1 cellular context compared by ENCODE assay signal in the genomic region with DNA sequence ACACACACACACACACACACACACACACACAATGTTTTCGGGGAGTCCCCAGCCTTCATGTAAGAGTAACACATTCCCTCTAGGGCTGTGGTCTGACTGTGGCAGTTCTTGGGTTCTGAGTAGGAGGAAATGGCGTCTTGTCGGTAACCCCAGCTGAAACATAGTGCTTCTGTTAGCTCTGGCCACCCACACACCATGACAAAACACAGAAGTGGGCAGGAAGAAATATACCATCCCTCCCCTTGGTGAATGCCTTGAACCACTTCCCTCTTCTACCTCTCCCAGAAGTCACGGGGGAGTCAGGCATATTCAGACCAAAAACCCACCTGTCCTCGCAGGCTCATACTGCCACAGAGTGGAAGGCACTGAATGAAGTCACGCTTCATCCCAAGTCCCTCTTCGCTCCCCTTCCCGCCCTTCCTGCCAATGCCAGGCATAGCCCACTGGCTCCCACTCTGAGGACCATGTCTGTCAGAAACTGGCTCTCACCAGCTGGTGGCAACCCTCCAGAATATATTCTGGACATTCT.
TF ChIP-seq lines count a peak whose summit lies in the region.

No MANE protein-coding gene starts in this region.

TF ChIP-seq in GM12878, 131 proteins besides CTCF, POLR2A, EP300 and RAD21 (continued from another document and continues in another):
- TF ChIP-seq, protein P1, sequence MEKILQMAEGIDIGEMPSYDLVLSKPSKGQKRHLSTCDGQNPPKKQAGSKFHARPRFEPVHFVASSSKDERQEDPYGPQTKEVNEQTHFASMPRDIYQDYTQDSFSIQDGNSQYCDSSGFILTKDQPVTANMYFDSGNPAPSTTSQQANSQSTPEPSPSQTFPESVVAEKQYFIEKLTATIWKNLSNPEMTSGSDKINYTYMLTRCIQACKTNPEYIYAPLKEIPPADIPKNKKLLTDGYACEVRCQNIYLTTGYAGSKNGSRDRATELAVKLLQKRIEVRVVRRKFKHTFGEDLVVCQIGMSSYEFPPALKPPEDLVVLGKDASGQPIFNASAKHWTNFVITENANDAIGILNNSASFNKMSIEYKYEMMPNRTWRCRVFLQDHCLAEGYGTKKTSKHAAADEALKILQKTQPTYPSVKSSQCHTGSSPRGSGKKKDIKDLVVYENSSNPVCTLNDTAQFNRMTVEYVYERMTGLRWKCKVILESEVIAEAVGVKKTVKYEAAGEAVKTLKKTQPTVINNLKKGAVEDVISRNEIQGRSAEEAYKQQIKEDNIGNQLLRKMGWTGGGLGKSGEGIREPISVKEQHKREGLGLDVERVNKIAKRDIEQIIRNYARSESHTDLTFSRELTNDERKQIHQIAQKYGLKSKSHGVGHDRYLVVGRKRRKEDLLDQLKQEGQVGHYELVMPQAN (conservative IDR thresholded peaks at IDR 0.05) = no peak
- TF ChIP-seq E4F1 (IDR thresholded peaks at IDR 0.05; ENCODE audit: borderline replicate concordance, partially characterized antibody) (peak; percentile 9), CBX5 (IDR thresholded peaks at IDR 0.05; ENCODE audit: low read depth) (no peak), ZNF207 (IDR thresholded peaks at IDR 0.05; ENCODE audit: borderline replicate concordance) (no peak), BMI1 (IDR thresholded peaks at IDR 0.05; ENCODE audit: borderline replicate concordance) (peak; percentile 60; the same call in 1 of the 2 replicates), ZBTB4 (CRISPR knock-in tag; IDR thresholded peaks at IDR 0.05) (no peak), BACH1 (IDR thresholded peaks at IDR 0.05; ENCODE audit: borderline replicate concordance) (peak; percentile 49; the same call in 1 of the 2 replicates), CHD2 (IDR thresholded peaks at IDR 0.05; ENCODE audit: borderline replicate concordance, low read depth, low read length) (no peak), TCF7 (IDR thresholded peaks at IDR 0.05; ENCODE audit: borderline replicate concordance) (no peak), CHD4 (IDR thresholded peaks at IDR 0.05) (no peak), PML (IDR thresholded peaks at IDR 0.05; ENCODE audit: low read length) (no peak), RELA (IDR thresholded peaks at IDR 0.05; ENCODE audit: borderline replicate concordance, partially characterized antibody) (peak; percentile 16), MTA2 (IDR thresholded peaks at IDR 0.05; ENCODE audit: low read depth) (peak; percentile 84), JUND (IDR thresholded peaks at IDR 0.05; ENCODE audit: low read depth, low read length) (no peak), STAT1 (conservative IDR thresholded peaks at IDR 0.05) (no peak), CREM (IDR thresholded peaks at IDR 0.05; ENCODE audit: low read depth) (peak; percentile 65), CEBPZ (IDR thresholded peaks at IDR 0.05; ENCODE audit: low read depth, low read length) (no peak), TARDBP (IDR thresholded peaks at IDR 0.05; ENCODE audit: borderline replicate concordance) (no peak), ZNF384 (IDR thresholded peaks at IDR 0.05; ENCODE audit: borderline replicate concordance, low read depth, low read length) (no peak), ELK1 (IDR thresholded peaks at IDR 0.05; ENCODE audit: low read depth, low read length) (no peak), MXI1 (IDR thresholded peaks at IDR 0.05; ENCODE audit: low read depth, low read length) (no peak), BCL11A (IDR thresholded peaks at IDR 0.05; ENCODE audit: low read depth, low read length) (0 out of 2 replicates have a peak, but pooled peaks have one; percentile 6), RELB (IDR thresholded peaks at IDR 0.05; ENCODE audit: low read depth) (peak; percentile 91), SMAD1 (IDR thresholded peaks at IDR 0.05; ENCODE audit: low read depth, partially characterized antibody) (no peak), SREBF1 (IDR thresholded peaks at IDR 0.05; ENCODE audit: low read length) (no peak), IKZF2 (IDR thresholded peaks at IDR 0.05) (peak; percentile 96), HDAC2 (IDR thresholded peaks at IDR 0.05) (no peak), POLR2AphosphoS2 (IDR thresholded peaks at IDR 0.05; ENCODE audit: low read depth, low read length) (no peak), WRNIP1 (IDR thresholded peaks at IDR 0.05; ENCODE audit: borderline replicate concordance, low read depth, low read length) (no peak)
- TF ChIP-seq, protein P2, sequence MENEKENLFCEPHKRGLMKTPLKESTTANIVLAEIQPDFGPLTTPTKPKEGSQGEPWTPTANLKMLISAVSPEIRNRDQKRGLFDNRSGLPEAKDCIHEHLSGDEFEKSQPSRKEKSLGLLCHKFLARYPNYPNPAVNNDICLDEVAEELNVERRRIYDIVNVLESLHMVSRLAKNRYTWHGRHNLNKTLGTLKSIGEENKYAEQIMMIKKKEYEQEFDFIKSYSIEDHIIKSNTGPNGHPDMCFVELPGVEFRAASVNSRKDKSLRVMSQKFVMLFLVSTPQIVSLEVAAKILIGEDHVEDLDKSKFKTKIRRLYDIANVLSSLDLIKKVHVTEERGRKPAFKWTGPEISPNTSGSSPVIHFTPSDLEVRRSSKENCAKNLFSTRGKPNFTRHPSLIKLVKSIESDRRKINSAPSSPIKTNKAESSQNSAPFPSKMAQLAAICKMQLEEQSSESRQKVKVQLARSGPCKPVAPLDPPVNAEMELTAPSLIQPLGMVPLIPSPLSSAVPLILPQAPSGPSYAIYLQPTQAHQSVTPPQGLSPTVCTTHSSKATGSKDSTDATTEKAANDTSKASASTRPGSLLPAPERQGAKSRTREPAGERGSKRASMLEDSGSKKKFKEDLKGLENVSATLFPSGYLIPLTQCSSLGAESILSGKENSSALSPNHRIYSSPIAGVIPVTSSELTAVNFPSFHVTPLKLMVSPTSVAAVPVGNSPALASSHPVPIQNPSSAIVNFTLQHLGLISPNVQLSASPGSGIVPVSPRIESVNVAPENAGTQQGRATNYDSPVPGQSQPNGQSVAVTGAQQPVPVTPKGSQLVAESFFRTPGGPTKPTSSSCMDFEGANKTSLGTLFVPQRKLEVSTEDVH (IDR thresholded peaks at IDR 0.05; ENCODE audit: low read depth, partially characterized antibody) = no peak
- TF ChIP-seq, protein P3, sequence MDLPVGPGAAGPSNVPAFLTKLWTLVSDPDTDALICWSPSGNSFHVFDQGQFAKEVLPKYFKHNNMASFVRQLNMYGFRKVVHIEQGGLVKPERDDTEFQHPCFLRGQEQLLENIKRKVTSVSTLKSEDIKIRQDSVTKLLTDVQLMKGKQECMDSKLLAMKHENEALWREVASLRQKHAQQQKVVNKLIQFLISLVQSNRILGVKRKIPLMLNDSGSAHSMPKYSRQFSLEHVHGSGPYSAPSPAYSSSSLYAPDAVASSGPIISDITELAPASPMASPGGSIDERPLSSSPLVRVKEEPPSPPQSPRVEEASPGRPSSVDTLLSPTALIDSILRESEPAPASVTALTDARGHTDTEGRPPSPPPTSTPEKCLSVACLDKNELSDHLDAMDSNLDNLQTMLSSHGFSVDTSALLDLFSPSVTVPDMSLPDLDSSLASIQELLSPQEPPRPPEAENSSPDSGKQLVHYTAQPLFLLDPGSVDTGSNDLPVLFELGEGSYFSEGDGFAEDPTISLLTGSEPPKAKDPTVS (IDR thresholded peaks at IDR 0.05; ENCODE audit: low read depth, low read length) = no peak
- TF ChIP-seq, protein P4, sequence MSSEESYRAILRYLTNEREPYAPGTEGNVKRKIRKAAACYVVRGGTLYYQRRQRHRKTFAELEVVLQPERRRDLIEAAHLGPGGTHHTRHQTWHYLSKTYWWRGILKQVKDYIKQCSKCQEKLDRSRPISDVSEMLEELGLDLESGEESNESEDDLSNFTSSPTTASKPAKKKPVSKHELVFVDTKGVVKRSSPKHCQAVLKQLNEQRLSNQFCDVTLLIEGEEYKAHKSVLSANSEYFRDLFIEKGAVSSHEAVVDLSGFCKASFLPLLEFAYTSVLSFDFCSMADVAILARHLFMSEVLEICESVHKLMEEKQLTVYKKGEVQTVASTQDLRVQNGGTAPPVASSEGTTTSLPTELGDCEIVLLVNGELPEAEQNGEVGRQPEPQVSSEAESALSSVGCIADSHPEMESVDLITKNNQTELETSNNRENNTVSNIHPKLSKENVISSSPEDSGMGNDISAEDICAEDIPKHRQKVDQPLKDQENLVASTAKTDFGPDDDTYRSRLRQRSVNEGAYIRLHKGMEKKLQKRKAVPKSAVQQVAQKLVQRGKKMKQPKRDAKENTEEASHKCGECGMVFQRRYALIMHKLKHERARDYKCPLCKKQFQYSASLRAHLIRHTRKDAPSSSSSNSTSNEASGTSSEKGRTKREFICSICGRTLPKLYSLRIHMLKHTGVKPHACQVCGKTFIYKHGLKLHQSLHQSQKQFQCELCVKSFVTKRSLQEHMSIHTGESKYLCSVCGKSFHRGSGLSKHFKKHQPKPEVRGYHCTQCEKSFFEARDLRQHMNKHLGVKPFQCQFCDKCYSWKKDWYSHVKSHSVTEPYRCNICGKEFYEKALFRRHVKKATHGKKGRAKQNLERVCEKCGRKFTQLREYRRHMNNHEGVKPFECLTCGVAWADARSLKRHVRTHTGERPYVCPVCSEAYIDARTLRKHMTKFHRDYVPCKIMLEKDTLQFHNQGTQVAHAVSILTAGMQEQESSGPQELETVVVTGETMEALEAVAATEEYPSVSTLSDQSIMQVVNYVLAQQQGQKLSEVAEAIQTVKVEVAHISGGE (CRISPR knock-in tag; IDR thresholded peaks at IDR 0.05) = no peak
